ENCODE assay signal across 21 cellular contexts in genomic region chr17:55201609-55201932, GRCh38.
DNase-seq lines count a peak whose midpoint lies in the region; ATAC-seq, FAIRE-seq and TF ChIP-seq lines count a peak whose summit lies in the region.
"Had no signal": no experiment of that assay in that cellular context is flagged by ENCODE, and none has a peak within 500 bp of the region (broad histone marks: within the 10 kb centered on the region; RNA-seq: fewer than 3 reads in every experiment).

No MANE protein-coding gene starts in this region.

- peak overlapping the region; percentile 70 for H3K4me3 ChIP-seq in endocrine pancreas (ENCODE audit: control insufficient read depth, insufficient read depth, low read length)
- H3K4me3 ChIP-seq in gastrocnemius medialis: no peak overlapping the region
- H3K4me3 ChIP-seq: GM12878, Peyer's patch had no signal

- H3K9ac ChIP-seq in endocrine pancreas (ENCODE audit: control insufficient read depth, insufficient read depth, low read length): no peak overlapping the region

- ATAC-seq in gastrocnemius medialis: no peak
- ATAC-seq: GM12878 had no signal

- intact Hi-C loops in gastrocnemius medialis (cut with DNase I; ENCODE audit: low total_unique reads): no loop called here

- TF ChIP-seq CTCF in gastrocnemius medialis (IDR thresholded peaks at IDR 0.05 in 4 of 5, conservative IDR thresholded peaks at IDR 0.05 in 1 of 5): no peak

- H3K4me1 ChIP-seq in endocrine pancreas (ENCODE audit: control insufficient read depth, insufficient read depth, low read length) (peaks cover 9% of the 10 kb centered on the region), gastrocnemius medialis (no peaks in the 10 kb centered on the region)
- H3K4me1 ChIP-seq: BE2C, Peyer's patch had no signal

- TF ChIP-seq POLR2A in gastrocnemius medialis (IDR thresholded peaks at IDR 0.05): no peak

- H3K36me3 ChIP-seq in endocrine pancreas (ENCODE audit: control insufficient read depth, insufficient read depth, low read length) (no peaks in the 10 kb centered on the region), gastrocnemius medialis (no peaks in the 10 kb centered on the region)
- H3K36me3 ChIP-seq: BE2C, Peyer's patch had no signal

- H3K27me3 ChIP-seq in endocrine pancreas (ENCODE audit: control insufficient read depth, insufficient read depth, low read length) (no peaks in the 10 kb centered on the region), gastrocnemius medialis (no peaks in the 10 kb centered on the region)
- H3K27me3 ChIP-seq: BE2C, Peyer's patch had no signal

- peak; percentile 5 for DNase-seq in NCI-H2227 treated with DMSO at 0.1 percent for 48 hours (lab: John Stamatoyannopoulos, UW)
- DNase-seq in NCI-H2227 (lab: John Stamatoyannopoulos, UW; ENCODE audit: unreplicated experiment): no peak
- DNase-seq in NCI-H69 (lab: John Stamatoyannopoulos, UW): peak; percentile 20
- no peak for DNase-seq in urothelium cell line (ENCODE audit: low spot score)
- no peak for DNase-seq in NCI-H146 treated with DMSO at 0.1 percent for 48 hours (lab: John Stamatoyannopoulos, UW; ENCODE audit: unreplicated experiment)
- DNase-seq in gastrocnemius medialis: no peak
- DNase-seq in NK-92 (lab: John Stamatoyannopoulos, UW; ENCODE audit: unreplicated experiment): no peak
- DNase-seq: 8988T; BE2C; CD4-positive, CD25-positive, alpha-beta regulatory T cell; COR-L47; DMS153; H7; HFFc6; NCI-H1092 treated with DMSO at 0.1 percent for 48 hours; NCI-H146; NCI-H2081; Peyer's patch; Right ventricle myocardium superior had no signal

- no peak overlapping the region for H3K27ac ChIP-seq in gastrocnemius medialis
- H3K27ac ChIP-seq: Peyer's patch had no signal

- no peaks in the 10 kb centered on the region for H3K9me3 ChIP-seq in endocrine pancreas (ENCODE audit: control insufficient read depth, low read length)
- H3K9me3 ChIP-seq in gastrocnemius medialis: no peaks in the 10 kb centered on the region
- H3K9me3 ChIP-seq: BE2C, Peyer's patch had no signal

- in situ Hi-C loops in gastrocnemius medialis (cut with MboI; ENCODE audit: low sequenced_read_pairs in 4 of 4): no loop called here

- peak; percentile 5 for FAIRE-seq in urothelium cell line (lab: Jason Lieb, UNC)
- FAIRE-seq: GM12878 had no signal

Comparison
In these comparisons a context has a peak if more than half of its experiments do, and no peak if none do; other contexts are left out.
1. DNase-seq: peak in NCI-H2227 treated with DMSO at 0.1 percent for 48 hours (single experiment) and NCI-H69 (single experiment); none in NCI-H2227 (single experiment), urothelium cell line (single experiment), NCI-H146 treated with DMSO at 0.1 percent for 48 hours (single experiment), gastrocnemius medialis (0 of 2) and NK-92 (single experiment).